30 cellular contexts compared by ENCODE assay signal in genomic region chr5:152437861-152438260, GRCh38. TPM values are rescaled to one million over a fixed set of nuclear protein-coding genes. Genes with fewer than 3 reads are reported as not detected.
"Had no signal": no experiment of that assay in that cellular context is flagged by ENCODE, and none has a peak within 500 bp of the region (broad histone marks: within the 10 kb centered on the region; RNA-seq: fewer than 3 reads in every experiment).

No MANE protein-coding gene starts in this region.

- ATAC-seq: foreskin keratinocyte; heart left ventricle; naive thymus-derived CD8-positive, alpha-beta T cell; right lobe of liver had no signal

- DNase-seq: activated CD4-positive, alpha-beta T cell treated with anti-CD3 and anti-CD28 coated beads for 4 hours; activated CD4-positive, alpha-beta T cell treated with anti-CD3 and anti-CD28 coated beads, Interleukin-2, amount 50 U/mL, for 4 hours; activated effector memory CD4-positive, alpha-beta T cell treated with Interleukin-2 at 50 U/mL for 16 hours; activated naive CD4-positive, alpha-beta T cell treated with Interleukin-2 at 50 U/mL for 16 hours; anterior cingulate cortex; foreskin keratinocyte; heart left ventricle; hypothalamus; naive thymus-derived CD8-positive, alpha-beta T cell; right lobe of liver; stimulated activated CD4-positive, alpha-beta T cell treated with anti-CD3 and anti-CD28 coated beads, Interleukin-12 subunit alpha, Interleukin-12 subunit beta, amount 100 ng/mL, for 4 hours; stimulated activated CD4-positive, alpha-beta T cell treated with anti-CD3 and anti-CD28 coated beads, Interleukin-4, amount 100 ng/mL, for 1 hour; trophoblast cell; uterus had no signal

- H3K27me3 ChIP-seq: esophagus muscularis mucosa, foreskin keratinocyte, heart left ventricle, right lobe of liver, uterus had no signal

- H3K4me3 ChIP-seq: esophagus muscularis mucosa, heart left ventricle, right lobe of liver, thoracic aorta, uterus had no signal

- H3K4me1 ChIP-seq: esophagus muscularis mucosa, foreskin keratinocyte, heart left ventricle, right lobe of liver, uterus had no signal

- H3K27me3 Mint-ChIP-seq: activated naive CD8-positive, alpha-beta T cell; dendritic cell treated with granulocyte-macrophage colony-stimulating factor and Interleukin-4, amounts not matched to agents 40 ng/mL and 50 ng/mL, for 4 days; progenitor cell of endocrine pancreas had no signal

- H3K27ac ChIP-seq: esophagus muscularis mucosa, foreskin keratinocyte, heart left ventricle, right lobe of liver, thoracic aorta, uterus had no signal

- H3K36me3 ChIP-seq: esophagus muscularis mucosa, heart left ventricle, right lobe of liver, thoracic aorta, uterus had no signal

- H3K4me3 Mint-ChIP-seq: activated naive CD8-positive, alpha-beta T cell; central memory CD8-positive, alpha-beta T cell; dendritic cell treated with granulocyte-macrophage colony-stimulating factor and Interleukin-4, amounts not matched to agents 40 ng/mL and 50 ng/mL, for 4 days; naive thymus-derived CD8-positive, alpha-beta T cell; neural crest cell; stimulated activated naive CD8-positive, alpha-beta T cell treated with anti-CD3 and anti-CD28 coated beads, Interleukin-15, Interleukin-2, amounts not matched to agents 100 ng/mL and 50 ng/mL, for 24 hours had no signal

- H3K9me3 ChIP-seq: esophagus muscularis mucosa, right lobe of liver, thoracic aorta, uterus had no signal

- H3K36me3 Mint-ChIP-seq: activated naive CD8-positive, alpha-beta T cell; naive thymus-derived CD8-positive, alpha-beta T cell had no signal

- H3K27ac Mint-ChIP-seq: activated naive CD8-positive, alpha-beta T cell; dendritic cell treated with granulocyte-macrophage colony-stimulating factor and Interleukin-4, amounts not matched to agents 40 ng/mL and 50 ng/mL, for 4 days; naive thymus-derived CD8-positive, alpha-beta T cell; progenitor cell of endocrine pancreas; stimulated activated naive CD8-positive, alpha-beta T cell treated with anti-CD3 and anti-CD28 coated beads, Interleukin-15, Interleukin-2, amounts not matched to agents 100 ng/mL and 50 ng/mL, for 24 hours had no signal

- H3K9me3 Mint-ChIP-seq: central memory CD8-positive, alpha-beta T cell; dendritic cell treated with granulocyte-macrophage colony-stimulating factor and Interleukin-4, amounts not matched to agents 40 ng/mL and 50 ng/mL, for 4 days; neural crest cell; stimulated activated naive CD8-positive, alpha-beta T cell treated with anti-CD3 and anti-CD28 coated beads, Interleukin-15, Interleukin-2, amounts not matched to agents 100 ng/mL and 50 ng/mL, for 24 hours had no signal

- FAIRE-seq: bronchial epithelial cell had no signal

- H3K4me1 Mint-ChIP-seq: central memory CD8-positive, alpha-beta T cell; naive thymus-derived CD8-positive, alpha-beta T cell had no signal

RNA-seq across cellular contexts. Expression of gene NMUR2, which starts 32.8 kb away (rescaled TPM):
- total RNA-seq: bronchial epithelial cell; esophagus muscularis mucosa; foreskin keratinocyte; kidney epithelial cell; lower leg skin; naive thymus-derived CD8-positive, alpha-beta T cell; osteoblast; progenitor cell of endocrine pancreas; renal cortical epithelial cell; right lobe of liver; skeletal muscle tissue; subcutaneous adipose tissue; T-helper 1 cell treated with Interleukin-12 subunit alpha and Interleukin-12 subunit beta and Interleukin-4 antibody, amounts not matched to agents 30 ng/mL and 1 ng/mL, for 36 hours; thoracic aorta; uterus had no signal
- polyA plus RNA-seq: foreskin keratinocyte; heart left ventricle; naive thymus-derived CD8-positive, alpha-beta T cell had no signal
